Comparison of ENCODE assay signal across 14 cellular contexts in the genomic region with DNA sequence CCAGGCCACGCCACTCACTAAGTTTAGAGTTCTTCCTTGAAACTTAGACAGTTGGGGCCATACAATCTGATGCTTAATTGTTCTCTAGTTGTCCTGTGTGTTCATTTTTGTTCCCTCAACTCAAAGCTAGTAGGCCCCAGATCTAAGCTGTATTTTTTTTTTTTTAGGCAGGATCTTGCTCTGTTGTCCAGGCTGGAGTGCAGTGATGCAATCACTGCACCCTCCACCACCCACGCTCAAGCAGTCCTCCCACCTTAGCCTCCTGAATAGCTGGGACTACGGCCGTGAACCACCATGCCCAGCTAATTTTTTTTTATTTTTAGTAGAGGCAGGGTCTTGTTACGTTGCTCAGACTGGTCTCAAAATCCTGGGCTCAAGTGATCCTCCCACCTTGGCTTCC. TPM values are rescaled to one million over a fixed set of nuclear protein-coding genes. Genes with fewer than 3 reads are reported as not detected.
DNase-seq lines count a peak whose midpoint lies in the region; ATAC-seq and TF ChIP-seq lines count a peak whose summit lies in the region.
"Had no signal": no experiment of that assay in that cellular context is flagged by ENCODE, and none has a peak within 500 bp of the region (broad histone marks: within the 10 kb centered on the region; RNA-seq: fewer than 3 reads in every experiment).

No MANE protein-coding gene starts in this region.

- no peaks in the 10 kb centered on the region for H3K27me3 ChIP-seq in CD8-positive, alpha-beta memory T cell (ENCODE audit: insufficient read depth, low read length, poor library complexity, severe bottlenecking)
- H3K27me3 ChIP-seq in SJSA1 (replicated peaks) (no peaks in the 10 kb centered on the region), foreskin keratinocyte (no peaks in the 10 kb centered on the region), skeletal muscle satellite cell (ENCODE audit: control insufficient read depth, insufficient read depth, low read length) (no peaks in the 10 kb centered on the region)
- H3K27me3 ChIP-seq: neural progenitor cell had no signal

- peak overlapping the region in 3 of 7 donors; percentile 68 to 78 (median 77) for H3K4me3 Mint-ChIP-seq in CD8-positive, alpha-beta memory T cell

- peaks cover 73% of the 10 kb centered on the region for H3K4me1 ChIP-seq in CD8-positive, alpha-beta memory T cell (ENCODE audit: insufficient read depth, low read length)
- H3K4me1 ChIP-seq in SJSA1 (replicated peaks) (peaks cover 72% of the 10 kb centered on the region), foreskin keratinocyte (peaks cover 40% of the 10 kb centered on the region), skeletal muscle satellite cell (ENCODE audit: control insufficient read depth, insufficient read depth, low read length) (peaks cover 78% of the 10 kb centered on the region)

- peaks cover 14 to 53% (median 45%) of the 10 kb centered on the region in 3 donors for H3K4me1 Mint-ChIP-seq in CD8-positive, alpha-beta memory T cell

- H3K36me3 Mint-ChIP-seq in CD8-positive, alpha-beta memory T cell: peaks cover 8 to 56% (median 20%) of the 10 kb centered on the region in 3 donors

- H3K4me2 ChIP-seq in skeletal muscle satellite cell (ENCODE audit: low read length): peak overlapping the region; percentile 92
- H3K4me2 ChIP-seq: neural progenitor cell had no signal

- CTCF ChIA-PET in CD8-positive, alpha-beta memory T cell (lab: Charles Lee): interaction anchor here (0.9 to 6.6 kb wide), 14 partner anchors 7 to 236 kb away, joined by 3 to 106 read pairs (median 26); no protein-coding TSS in a partner anchor

- ATAC-seq in foreskin keratinocyte (no peak), GM21737 (IDR thresholded peaks at IDR 0.05; ENCODE audit: unreplicated experiment) (no peak), GM19467 (IDR thresholded peaks at IDR 0.05; ENCODE audit: unreplicated experiment) (no peak), GM21390 (IDR thresholded peaks at IDR 0.05; ENCODE audit: unreplicated experiment) (no peak)

- H3K27ac ChIP-seq in CD8-positive, alpha-beta memory T cell (ENCODE audit: low read depth, low read length): no peak overlapping the region
- peak overlapping the region; percentile 93 for H3K27ac ChIP-seq in SJSA1
- H3K27ac ChIP-seq in foreskin keratinocyte: peak overlapping the region; percentile 85
- H3K27ac ChIP-seq: neural progenitor cell had no signal

- POLR2A ChIA-PET in CD8-positive, alpha-beta memory T cell (lab: Charles Lee): interaction anchor here (0.8 to 4.3 kb wide), 7 partner anchors 8 to 220 kb away, joined by 3 to 34 read pairs (median 8); partner anchors contain the start of genes GAPDH and TAPBPL

- H3K9me3 Mint-ChIP-seq in CD8-positive, alpha-beta memory T cell: no peaks in the 10 kb centered on the region
- H3K9me3 Mint-ChIP-seq: neural progenitor cell had no signal

- no peaks in the 10 kb centered on the region for H3K9me3 ChIP-seq in CD8-positive, alpha-beta memory T cell (ENCODE audit: low read length)
- H3K9me3 ChIP-seq in SJSA1 (replicated peaks): no peaks in the 10 kb centered on the region
- H3K9me3 ChIP-seq in skeletal muscle satellite cell (replicated peaks; ENCODE audit: low read length): no peaks in the 10 kb centered on the region

- H3K4me3 ChIP-seq in CD8-positive, alpha-beta memory T cell (ENCODE audit: low read length): no peak overlapping the region
- H3K4me3 ChIP-seq in SJSA1 (no peak overlapping the region), skeletal muscle satellite cell (ENCODE audit: low read length) (peak overlapping the region; percentile 3)
- H3K4me3 ChIP-seq: neural progenitor cell had no signal

- peaks cover 51% of the 10 kb centered on the region for H3K36me3 ChIP-seq in CD8-positive, alpha-beta memory T cell (ENCODE audit: insufficient read depth, low read length)
- H3K36me3 ChIP-seq in SJSA1 (peaks cover 81% of the 10 kb centered on the region), skeletal muscle satellite cell (ENCODE audit: insufficient read depth, low read length) (peaks cover 76% of the 10 kb centered on the region)
- H3K36me3 ChIP-seq: neural progenitor cell had no signal

- H3K9ac ChIP-seq in skeletal muscle satellite cell (ENCODE audit: low read depth, low read length): peak overlapping the region; percentile 97
- H3K9ac ChIP-seq: neural progenitor cell had no signal

- peaks cover 0 to 4% of the 10 kb centered on the region in 2 donors for H3K27me3 Mint-ChIP-seq in CD8-positive, alpha-beta memory T cell

- TF ChIP-seq CTCF in foreskin keratinocyte (conservative IDR thresholded peaks at IDR 0.05): no peak

- peak overlapping the region in 5 of 8 donors; percentile 79 to 100 (median 93) for H3K27ac Mint-ChIP-seq in CD8-positive, alpha-beta memory T cell

- DNase-seq in CD8-positive, alpha-beta memory T cell: no peak
- DNase-seq in SJSA1 (ENCODE audit: low read depth in 1 of 2, low spot score in 2 of 2) (no peak), foreskin keratinocyte (no peak)
- DNase-seq in stimulated activated CD4-positive, alpha-beta T cell treated with anti-CD3 and anti-CD28 coated beads, Interleukin-4, amount 100 ng/mL, for 4 hours: no peak
- DNase-seq: activated CD4-positive, CD25-positive, alpha-beta regulatory T cell; H7; head of caudate nucleus; NCI-H1105 treated with DMSO at 0.1 percent for 48 hours had no signal

RNA-seq across cellular contexts. Expression of gene TNFRSF1A, which starts 7.5 kb away (rescaled TPM):
- total RNA-seq in CD8-positive, alpha-beta memory T cell: 10 to 100 TPM; 62.1 to 62.9 TPM
- polyA plus RNA-seq in CD8-positive, alpha-beta memory T cell: 57.1 TPM
- total RNA-seq in SJSA1 (2014; rRNA removed; shearing (Covaris generic)): 109 and 132 TPM in 2 replicates
- 125 and 135 TPM in 2 replicates for total RNA-seq in foreskin keratinocyte
- 113 TPM in 2 replicates for polyA plus RNA-seq in foreskin keratinocyte
- total RNA-seq in skeletal muscle satellite cell (2012; rRNA removed): 173 and 205 TPM in 2 replicates

RNA-seq across cellular contexts. Expression of gene PLEKHG6, which starts 23.9 kb away (rescaled TPM):
- total RNA-seq in CD8-positive, alpha-beta memory T cell: not detected
- polyA plus RNA-seq in CD8-positive, alpha-beta memory T cell: 0.72 TPM
- total RNA-seq in SJSA1 (2014; rRNA removed; shearing (Covaris generic)): 0.08 TPM in 1 of 2 replicates, not detected in the other
- 3.3 and 4.5 TPM in 2 replicates for total RNA-seq in foreskin keratinocyte
- 3.5 and 3.6 TPM in 2 replicates for polyA plus RNA-seq in foreskin keratinocyte
- not detected in 2 replicates for total RNA-seq in skeletal muscle satellite cell (2012; rRNA removed)
- total RNA-seq: Daoy had no signal

RNA-seq across cellular contexts. Expression of gene SCNN1A, which starts 41.0 kb away (rescaled TPM):
- under 1 TPM; 0.77 to 0.93 TPM for total RNA-seq in CD8-positive, alpha-beta memory T cell
- 0.49 TPM for polyA plus RNA-seq in CD8-positive, alpha-beta memory T cell
- total RNA-seq in SJSA1 (2014; rRNA removed; shearing (Covaris generic)): 0.18 and 4.7 TPM in 2 replicates
- 1.1 and 3.2 TPM in 2 replicates for total RNA-seq in foreskin keratinocyte
- polyA plus RNA-seq in foreskin keratinocyte: 1.2 and 3.2 TPM in 2 replicates
- total RNA-seq in skeletal muscle satellite cell (2012; rRNA removed): 0.87 and 1.3 TPM in 2 replicates

RNA-seq across cellular contexts. Expression of gene LTBR, which starts 49.6 kb away (rescaled TPM):
- 1 to 10 TPM in 1 of 2 experiments, under 1 TPM in 1; 0.51 to 1.4 TPM for total RNA-seq in CD8-positive, alpha-beta memory T cell
- polyA plus RNA-seq in CD8-positive, alpha-beta memory T cell: not detected
- total RNA-seq in SJSA1 (2014; rRNA removed; shearing (Covaris generic)): 102 and 106 TPM in 2 replicates
- 112 and 121 TPM in 2 replicates for total RNA-seq in foreskin keratinocyte
- polyA plus RNA-seq in foreskin keratinocyte: 119 and 138 TPM in 2 replicates
- 75.8 and 97.8 TPM in 2 replicates for total RNA-seq in skeletal muscle satellite cell (2012; rRNA removed)
